20 cellular contexts compared by ENCODE assay signal in the genomic region with DNA sequence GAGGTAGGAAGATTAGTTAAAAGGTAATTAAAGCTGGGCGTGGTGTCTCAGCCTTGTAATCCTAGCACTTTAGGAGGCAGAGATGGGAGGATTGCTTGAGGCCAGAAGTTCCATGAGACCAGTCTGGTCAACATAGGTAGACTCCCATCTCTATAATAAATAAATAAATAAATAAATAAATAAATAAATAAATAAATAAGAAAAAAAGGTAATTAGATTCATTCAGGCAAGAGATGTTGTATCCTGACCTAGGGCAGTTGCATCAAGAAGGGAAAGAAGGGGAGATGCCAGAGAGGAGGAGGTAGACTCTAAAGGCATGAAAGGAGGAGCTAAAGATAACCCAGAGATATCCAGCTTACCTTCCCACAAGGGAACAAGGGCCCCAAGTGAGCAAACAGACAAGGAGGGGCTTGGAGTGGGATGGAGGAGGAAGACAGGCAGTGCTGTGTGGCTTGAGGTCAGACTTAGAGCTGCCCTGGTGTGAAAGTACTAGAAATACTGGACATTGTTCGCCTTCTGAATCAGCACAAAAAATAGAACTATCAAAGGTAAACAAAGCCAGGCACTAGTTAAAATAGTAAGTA.
"Had no signal": no experiment of that assay in that cellular context is flagged by ENCODE, and none has a peak within 500 bp of the region (broad histone marks: within the 10 kb centered on the region; RNA-seq: fewer than 3 reads in every experiment).

No MANE protein-coding gene starts in this region.

- H3K4me3 Mint-ChIP-seq: naive thymus-derived CD4-positive, alpha-beta T cell; neural crest cell; type B pancreatic cell had no signal

- H3K9me3 Mint-ChIP-seq: naive thymus-derived CD4-positive, alpha-beta T cell; neural crest cell; type B pancreatic cell had no signal

- FAIRE-seq: endometrium, kidney, urothelium cell line had no signal

- H3K27ac Mint-ChIP-seq: naive thymus-derived CD4-positive, alpha-beta T cell; type B pancreatic cell had no signal

- H3K4me1 ChIP-seq: esophagus muscularis mucosa, gastrocnemius medialis, sigmoid colon, suprapubic skin had no signal

- H3K36me3 Mint-ChIP-seq: naive thymus-derived CD4-positive, alpha-beta T cell; type B pancreatic cell had no signal

- H3K27me3 ChIP-seq: esophagus muscularis mucosa, gastrocnemius medialis, heart right ventricle, sigmoid colon, suprapubic skin, thyroid gland had no signal

- DNase-seq: effector memory CD4-positive, alpha-beta T cell; gastrocnemius medialis; heart right ventricle; kidney; left cardiac atrium; left ventricle myocardium superior; naive thymus-derived CD4-positive, alpha-beta T cell; sigmoid colon; stimulated activated CD4-positive, alpha-beta T cell treated with anti-CD3 and anti-CD28 coated beads, Interleukin-12 subunit alpha, Interleukin-12 subunit beta, amount 100 ng/mL, for 4 hours; stimulated activated naive CD8-positive, alpha-beta T cell treated with anti-CD3 and anti-CD28 coated beads, Interleukin-15, Interleukin-2, amounts not matched to agents 100 U/mL and 50 U/mL, for 24 hours; thyroid gland had no signal

- ATAC-seq: gastrocnemius medialis; heart right ventricle; left cardiac atrium; left ventricle myocardium superior; naive thymus-derived CD4-positive, alpha-beta T cell; stimulated activated naive CD8-positive, alpha-beta T cell treated with anti-CD3 and anti-CD28 coated beads, Interleukin-15, Interleukin-2, amounts not matched to agents 100 U/mL and 50 U/mL, for 24 hours had no signal

- H3K36me3 ChIP-seq: esophagus muscularis mucosa, gastrocnemius medialis, heart right ventricle, sigmoid colon, suprapubic skin, thyroid gland had no signal

- H3K27ac ChIP-seq: epithelial cell of prostate, gastrocnemius medialis, heart right ventricle, sigmoid colon, skin epidermis, suprapubic skin, thyroid gland had no signal

- H3K4me3 ChIP-seq: esophagus muscularis mucosa, gastrocnemius medialis, heart right ventricle, lung, sigmoid colon, skin epidermis, suprapubic skin, thyroid gland had no signal

- H3K4me1 Mint-ChIP-seq: neural crest cell had no signal

- H3K27me3 Mint-ChIP-seq: type B pancreatic cell had no signal

- H3K9me3 ChIP-seq: esophagus muscularis mucosa, gastrocnemius medialis, heart right ventricle, sigmoid colon, suprapubic skin, thyroid gland had no signal
